In genomic region chr6:57172136-57173055, GRCh38 we compare ENCODE assay signal across 8 cellular contexts. TPM values are rescaled to one million over a fixed set of nuclear protein-coding genes. Genes with fewer than 3 reads are reported as not detected.
DNase-seq lines count a peak whose midpoint lies in the region; ATAC-seq and TF ChIP-seq lines count a peak whose summit lies in the region.

TSS of gene BAG2 (plus strand) at chr6:57172326. CDS start at chr6:57172698, 372 bp downstream.

- H3K4me1 Mint-ChIP-seq in T-helper 17 cell = peaks cover 24% of the 10 kb centered on the region

- no peaks in the 10 kb centered on the region for H3K36me3 ChIP-seq in uterus

- H3K4me3 ChIP-seq in right cardiac atrium (ENCODE audit: low read length) (peak within 1 kb of the TSS; percentile 73), uterus (peak within 1 kb of the TSS; percentile 55 to 83)

- TF ChIP-seq POLR2A in uterus (IDR thresholded peaks at IDR 0.05) = peak; percentile 79 to 90

- H3K27ac ChIP-seq in angular gyrus (ENCODE audit: low read depth, low read length) = peak within 1 kb of the TSS; percentile 79
- peak within 1 kb of the TSS; percentile 78 for H3K27ac ChIP-seq in right cardiac atrium (ENCODE audit: low read length)
- peak within 1 kb of the TSS; percentile 98 for H3K27ac ChIP-seq in uterus

- in situ Hi-C loops in GM13976 (cut with MboI; ENCODE audit: low sequenced_read_pairs, unreplicated experiment) = no loop called here

- H3K27ac Mint-ChIP-seq in T-helper 17 cell = peak within 1 kb of the TSS; percentile 86

- intact Hi-C loops in right cardiac atrium (cut with DNase I) = loop anchor here in 2 of 4 donors (10.0 kb wide), 1 partner anchor 142 kb away; the partner anchor contains the start of gene PRIM2 (in 2 of the 2)
- intact Hi-C loops in uterus (cut with DNase I; ENCODE audit: low total_unique reads) = loop anchor here (10.0 kb wide), 1 partner anchor 142 kb away; the partner anchor contains the start of gene PRIM2

- WGBS in right cardiac atrium = under 1% methylated on average over 97 of the region's 97 CpGs

- H3K4me1 ChIP-seq in right cardiac atrium (ENCODE audit: control insufficient read depth, insufficient read depth, low read length) (no peaks in the 10 kb centered on the region), uterus (no peaks in the 10 kb centered on the region)

- no peaks in the 10 kb centered on the region for H3K36me3 Mint-ChIP-seq in T-helper 17 cell (ENCODE audit: low read depth)

- H3K9me3 ChIP-seq in T-helper 17 cell (ENCODE audit: control insufficient read depth, low read length, poor library complexity, severe bottlenecking) (no peaks in the 10 kb centered on the region), right cardiac atrium (ENCODE audit: control insufficient read depth, low read length) (no peaks in the 10 kb centered on the region), uterus (no peaks in the 10 kb centered on the region)

- H3K27me3 Mint-ChIP-seq in T-helper 17 cell = no peaks in the 10 kb centered on the region

- peak; percentile 89 for ATAC-seq in HG02798 (IDR thresholded peaks at IDR 0.05; ENCODE audit: poor library complexity, unreplicated experiment)
- ATAC-seq in T-helper 17 cell = peak; percentile 88
- peak; percentile 97 to 98 for ATAC-seq in right cardiac atrium

- no peaks in the 10 kb centered on the region for H3K27me3 ChIP-seq in right cardiac atrium (ENCODE audit: control insufficient read depth, insufficient read depth)
- H3K27me3 ChIP-seq in uterus = no peaks in the 10 kb centered on the region

- peak; percentile 11 for TF ChIP-seq CTCF in GM13976 (IDR thresholded peaks at IDR 0.05; ENCODE audit: borderline replicate concordance, control extremely low read depth, extremely low read depth, insufficient read depth, missing control alignments)
- peak; percentile 11 to 54 (median 24) for TF ChIP-seq CTCF in uterus (IDR thresholded peaks at IDR 0.05)

- DNase-seq in GM13976 (ENCODE audit: low spot score) (peak; percentile 92), NCI-H146 (lab: John Stamatoyannopoulos, UW) (peak; percentile 90), T-helper 17 cell (peak; percentile 64 to 73 (median 65)), right cardiac atrium (peak; percentile 91 to 96 (median 95)), pulmonary artery endothelial cell (ENCODE audit: low read depth, low spot score) (peak; percentile 27), uterus (peak; percentile 93 to 97)

- H3K4me3 Mint-ChIP-seq in T-helper 17 cell = peak within 1 kb of the TSS; percentile 92

RNA-seq across cellular contexts. Expression of gene BAG2, which starts in this region (rescaled TPM):
- total RNA-seq in T-helper 17 cell = 1 to 10 TPM; 2.7 to 3.1 TPM
- total RNA-seq in right cardiac atrium = 10 to 100 TPM; 11.3 to 17.8 (median 16.0) TPM
- polyA plus RNA-seq in right cardiac atrium = 10.1 TPM
- total RNA-seq in pulmonary artery endothelial cell = 4.0 and 12.2 TPM in 2 replicates
- total RNA-seq in uterus = 10 to 100 TPM; 23.2 to 31.7 (median 26.9) TPM

Comparison
In these comparisons a context has a peak if more than half of its experiments do, and no peak if none do; other contexts are left out.
1. Peak in every context shown above with its lines: DNase-seq, ATAC-seq, H3K4me3 ChIP-seq and H3K27ac ChIP-seq.
2. DNase-seq: peak in every context shown above with its lines; median percentile 95 in right cardiac atrium; 95 in uterus; 92 in GM13976; 90 in NCI-H146; 65 in T-helper 17 cell; 27 in pulmonary artery endothelial cell.